ENCODE assay signal across 8 cellular contexts in genomic region chr4:6909970-6910339, GRCh38. TPM values are rescaled to one million over a fixed set of nuclear protein-coding genes. Genes with fewer than 3 reads are reported as not detected.
DNase-seq lines count a peak whose midpoint lies in the region; ATAC-seq and TF ChIP-seq lines count a peak whose summit lies in the region.

No MANE protein-coding gene starts in this region.

- H3K36me3 ChIP-seq in HUES48 (ENCODE audit: control insufficient read depth, insufficient read depth, low read length) (no peaks in the 10 kb centered on the region), iPS-15b (ENCODE audit: control insufficient read depth, insufficient read depth, low read length) (no peaks in the 10 kb centered on the region)

- peak overlapping the region; percentile 94 for H3K4me3 Mint-ChIP-seq in Calu3 (ENCODE audit: low read depth, unreplicated experiment)

- H3K4me1 ChIP-seq in HUES48 (ENCODE audit: control insufficient read depth, insufficient read depth, low read length) (peaks cover 21% of the 10 kb centered on the region), iPS-15b (ENCODE audit: control insufficient read depth, insufficient read depth, low read length) (peaks cover 10% of the 10 kb centered on the region)

- BruUV-seq in Calu3 (replicated peaks; lab: Mats Ljungman, UMichigan), result no TSS peak

- peak overlapping the region; percentile 75 for H3K27ac Mint-ChIP-seq in Calu3 (ENCODE audit: unreplicated experiment)

- peak overlapping the region; percentile 40 for H3K9ac ChIP-seq in HUES48 (ENCODE audit: low read depth, low read length)
- peak overlapping the region; percentile 47 for H3K9ac ChIP-seq in iPS-15b (ENCODE audit: low read depth, low read length)

- intact Hi-C loops in Calu3 (cut with micrococcal nuclease; ENCODE audit: unreplicated experiment), result loop anchor here (5.0 kb wide), 2 partner anchors 77 to 172 kb away; no protein-coding TSS in a partner anchor

- no peaks in the 10 kb centered on the region for H3K27me3 Mint-ChIP-seq in Calu3 (ENCODE audit: unreplicated experiment)

- no peak overlapping the region for H3K27ac ChIP-seq in HUES48 (ENCODE audit: low read depth, low read length)

- H3K36me3 Mint-ChIP-seq in Calu3 (ENCODE audit: insufficient read depth, unreplicated experiment), result peaks cover 38% of the 10 kb centered on the region

- ATAC-seq in GM21423 (IDR thresholded peaks at IDR 0.05; ENCODE audit: unreplicated experiment), result peak; percentile 31

- H3K4me3 ChIP-seq in HUES48 (ENCODE audit: low read depth, low read length) (peak overlapping the region; percentile 94), iPS-15b (ENCODE audit: low read depth, low read length) (peak overlapping the region; percentile 69)

- CTCF ChIA-PET in Calu3 (lab: Charles Lee), result interaction anchor here (1.0 kb wide), 1 partner anchor 75 kb away, joined by 4 read pairs; no protein-coding TSS in a partner anchor

- no peak for TF ChIP-seq CTCF in Calu3 (IDR thresholded peaks at IDR 0.05; ENCODE audit: unreplicated experiment)

- H3K4me1 Mint-ChIP-seq in Calu3 (ENCODE audit: low read depth, unreplicated experiment), result peaks cover 17% of the 10 kb centered on the region

- H3K9me3 Mint-ChIP-seq in Calu3 (ENCODE audit: low read depth, unreplicated experiment), result no peaks in the 10 kb centered on the region

- H3K27me3 ChIP-seq in HUES48 (ENCODE audit: control insufficient read depth, insufficient read depth, low read length) (peaks cover 20% of the 10 kb centered on the region), iPS-15b (ENCODE audit: control insufficient read depth, insufficient read depth, low read length) (peaks cover 13% of the 10 kb centered on the region)

- no peaks in the 10 kb centered on the region for H3K9me3 ChIP-seq in HUES48 (ENCODE audit: control insufficient read depth, insufficient read depth, low read length)
- H3K9me3 ChIP-seq in iPS-15b (ENCODE audit: control insufficient read depth, insufficient read depth, low read length), result no peaks in the 10 kb centered on the region

- DNase-seq in Calu3 (peak; percentile 25), AG20443 (ENCODE audit: low spot score) (no peak), NCI-H524 (lab: John Stamatoyannopoulos, UW) (no peak)
- peak; percentile 62 for DNase-seq in activated naive CD4-positive, alpha-beta T cell treated with anti-CD3 and anti-CD28 coated beads, Interleukin-2, amount 50 U/mL, for 16 hours
- DNase-seq in stimulated activated CD4-positive, alpha-beta T cell treated with anti-CD3 and anti-CD28 coated beads, Interleukin-2, amount 100 ng/mL, for 24 hours, result peak; percentile 55 to 62

RNA-seq across cellular contexts. Expression of gene TBC1D14, which starts 0.3 kb away (rescaled TPM):
- total RNA-seq in Calu3 (2022), result 26.1 and 26.4 TPM in 2 replicates

Comparison
In these comparisons a context has a peak if more than half of its experiments do, and no peak if none do; other contexts are left out.
1. DNase-seq: peak in Calu3 (single experiment), activated naive CD4-positive, alpha-beta T cell treated with anti-CD3 and anti-CD28 coated beads, Interleukin-2, amount 50 U/mL, for 16 hours (single experiment) and stimulated activated CD4-positive, alpha-beta T cell treated with anti-CD3 and anti-CD28 coated beads, Interleukin-2, amount 100 ng/mL, for 24 hours (2 of 2); none in AG20443 (single experiment) and NCI-H524 (0 of 2).